1 cellular context compared by ENCODE assay signal in genomic region chr2:216920150-216920846, GRCh38.
TF ChIP-seq lines count a peak whose summit lies in the region.

No MANE protein-coding gene starts in this region.

TF ChIP-seq in IMR-90, 13 proteins besides CTCF, POLR2A, EP300 and RAD21 (continued from another document):
- no peak for TF ChIP-seq USF2 (IDR thresholded peaks at IDR 0.05; ENCODE audit: low read depth, low read length)
